Comparison of ENCODE assay signal across 10 cellular contexts in genomic region chr9:137218754-137219271, GRCh38. TPM values are rescaled to one million over a fixed set of nuclear protein-coding genes. Genes with fewer than 3 reads are reported as not detected.
DNase-seq lines count a peak whose midpoint lies in the region; ATAC-seq, FAIRE-seq and TF ChIP-seq lines count a peak whose summit lies in the region.
"Had no signal": no experiment of that assay in that cellular context is flagged by ENCODE, and none has a peak within 500 bp of the region (broad histone marks: within the 10 kb centered on the region; RNA-seq: fewer than 3 reads in every experiment).

No MANE protein-coding gene starts in this region.

- H3K27ac Mint-ChIP-seq in brain: peak overlapping the region in 1 of 5 experiments; percentile 40

- peak overlapping the region in 3 of 5 experiments; percentile 13 to 30 (median 24) for H3K4me3 Mint-ChIP-seq in brain

- H3K4me3 ChIP-seq in LNCaP clone FGC (ENCODE audit: low read depth, low read length): peak overlapping the region; percentile 73
- peak overlapping the region in 2 of 4 donors; percentile 46 to 50 for H3K4me3 ChIP-seq in pancreas
- no peak overlapping the region for H3K4me3 ChIP-seq in breast epithelium
- H3K4me3 ChIP-seq: ovary had no signal

- TF ChIP-seq POLR2A in breast epithelium (IDR thresholded peaks at IDR 0.05): no peak

- H3K27ac ChIP-seq in pancreas (peak overlapping the region; percentile 70 to 76 (median 72)), breast epithelium (no peak overlapping the region)
- H3K27ac ChIP-seq: ovary had no signal

- WGBS in pancreas, 2 donors: 27% methylated on average over 12 of the region's 12 CpGs

- TF ChIP-seq CTCF in LNCaP clone FGC (IDR thresholded peaks at IDR 0.05; ENCODE audit: control insufficient read depth, extremely low read depth, insufficient read depth) (no peak), brain (conservative IDR thresholded peaks at IDR 0.05) (no peak), pancreas (IDR thresholded peaks at IDR 0.05) (no peak), breast epithelium (IDR thresholded peaks at IDR 0.05) (no peak)

- ATAC-seq in pancreas: peak; percentile 54 to 66 (median 63)

- no peaks in the 10 kb centered on the region for H3K36me3 Mint-ChIP-seq in brain

- H3K36me3 ChIP-seq in pancreas: no peaks in the 10 kb centered on the region
- no peaks in the 10 kb centered on the region for H3K36me3 ChIP-seq in breast epithelium
- H3K36me3 ChIP-seq: ovary had no signal

- H3K9me3 Mint-ChIP-seq in brain: no peaks in the 10 kb centered on the region

- intact Hi-C loops in pancreas (cut with DNase I) (no loop called here), breast epithelium (cut with DNase I; ENCODE audit: low total_unique reads) (no loop called here)

- H3K9me3 ChIP-seq in pancreas: no peaks in the 10 kb centered on the region
- no peaks in the 10 kb centered on the region for H3K9me3 ChIP-seq in breast epithelium
- H3K9me3 ChIP-seq: ovary had no signal

- DNase-seq in LNCaP clone FGC (ENCODE audit: low read depth) (no peak), pancreas (peak in 4 of 6 donors; percentile 81 to 89 (median 88)), ureter (ENCODE audit: low spot score) (no peak), breast epithelium (ENCODE audit: low spot score in 2 of 2) (no peak)
- no peak for DNase-seq in activated CD4-positive, alpha-beta T cell treated with anti-CD3 and anti-CD28 coated beads, Interleukin-2, amount 50 U/mL, for 4 hours
- DNase-seq: NCI-H526, ovary, substantia nigra had no signal

- H3K27me3 ChIP-seq in pancreas: no peaks in the 10 kb centered on the region
- no peaks in the 10 kb centered on the region for H3K27me3 ChIP-seq in breast epithelium
- H3K27me3 ChIP-seq: ovary had no signal

- H3K4me1 ChIP-seq in pancreas (peaks cover 6 to 12% (median 7%) of the 10 kb centered on the region in 3 donors), breast epithelium (peaks cover 3 to 25% of the 10 kb centered on the region in 2 donors)

- no peak for FAIRE-seq in pancreas (lab: Jason Lieb, UNC)

- no peaks in the 10 kb centered on the region for H3K27me3 Mint-ChIP-seq in brain

- H3K4me1 Mint-ChIP-seq in brain: no peaks in the 10 kb centered on the region

RNA-seq across cellular contexts. Expression of gene RNF208, which starts 3.2 kb away (rescaled TPM):
- polyA plus RNA-seq in brain (ENCODE audit: insufficient read depth, low read depth, low replicate concordance): 84.7 TPM
- total RNA-seq in pancreas: 1 to 10 TPM; 3.3 to 6.5 (median 3.4) TPM
- polyA plus RNA-seq in pancreas: 10 to 100 TPM; 11.4 to 20.7 TPM
- 6.5 TPM for total RNA-seq in ureter
- 1 to 10 TPM; 1.5 to 2.9 (median 1.8) TPM for total RNA-seq in breast epithelium

RNA-seq across cellular contexts. Expression of gene CYSRT1, which starts 6.2 kb away (rescaled TPM):
- polyA plus RNA-seq in brain (ENCODE audit: insufficient read depth, low read depth, low replicate concordance): 0.93 TPM
- under 1 TPM in 2 of 6 donors, not detected in 4; 0.22 to 0.32 TPM for total RNA-seq in pancreas
- 1 to 10 TPM in 1 of 2 donors, under 1 TPM in 1; 0.87 to 1.3 TPM for polyA plus RNA-seq in pancreas
- total RNA-seq in ureter: 1.9 TPM
- total RNA-seq in breast epithelium: under 1 TPM; 0.29 to 0.66 (median 0.32) TPM

RNA-seq across cellular contexts. Expression of gene RNF224, which starts 8.5 kb away (rescaled TPM):
- polyA plus RNA-seq in brain (ENCODE audit: insufficient read depth, low read depth, low replicate concordance) (not detected), pancreas (under 1 TPM; 0.61 TPM)
- total RNA-seq in pancreas (under 1 TPM in 1 of 6 donors, not detected in 5; 0.09 TPM), ureter (0.34 TPM), breast epithelium (under 1 TPM in 1 of 3 donors, not detected in 2; 0.29 TPM)
- total RNA-seq: epithelial cell of proximal tubule had no signal
- polyA plus RNA-seq: ovary had no signal

RNA-seq across cellular contexts. Expression of gene SLC34A3, which starts 11.9 kb away (rescaled TPM):
- polyA plus RNA-seq in brain (ENCODE audit: insufficient read depth, low read depth, low replicate concordance): not detected
- under 1 TPM in 2 of 6 donors, not detected in 4; 0.12 to 0.19 TPM for total RNA-seq in pancreas
- under 1 TPM; 0.21 to 0.42 TPM for polyA plus RNA-seq in pancreas
- not detected for total RNA-seq in ureter
- not detected for total RNA-seq in breast epithelium
- total RNA-seq: epithelial cell of proximal tubule had no signal
- polyA plus RNA-seq: ovary had no signal

RNA-seq across cellular contexts. Expression of gene NDOR1, which starts 13.3 kb away (rescaled TPM):
- polyA plus RNA-seq in brain (ENCODE audit: insufficient read depth, low read depth, low replicate concordance) (20.7 TPM), pancreas (10 to 100 TPM in 1 of 2 donors, 1 to 10 TPM in 1; 9.7 to 25.4 TPM)
- total RNA-seq in pancreas (10 to 100 TPM in 1 of 6 donors, 1 to 10 TPM in 5; 4.6 to 12.9 (median 6.5) TPM), ureter (20.3 TPM), breast epithelium (1 to 10 TPM; 4.6 to 9.5 (median 7.2) TPM)

Comparison
In these comparisons a context has a peak if more than half of its experiments do, and no peak if none do; other contexts are left out.
1. DNase-seq: peak in pancreas (4 of 6); none in LNCaP clone FGC (single experiment), activated CD4-positive, alpha-beta T cell treated with anti-CD3 and anti-CD28 coated beads, Interleukin-2, amount 50 U/mL, for 4 hours (0 of 2), ureter (single experiment) and breast epithelium (0 of 2).
2. H3K27ac ChIP-seq: peak in pancreas (4 of 4); none in breast epithelium (0 of 2).